In genomic region chr1:204517382-204517781, GRCh38 we compare ENCODE assay signal across 8 cellular contexts. TPM values are rescaled to one million over a fixed set of nuclear protein-coding genes. Genes with fewer than 3 reads are reported as not detected.
DNase-seq lines count a peak whose midpoint lies in the region; ATAC-seq and TF ChIP-seq lines count a peak whose summit lies in the region.
"Not testable (repeated sequence)": the region's sequence is repeated elsewhere in the genome, so short reads cannot be mapped to it uniquely, and the experiment has no call there.

No MANE protein-coding gene starts in this region.

- H3K79me2 ChIP-seq in OCI-LY3 (ENCODE audit: low read length), result peaks cover 62% of the 10 kb centered on the region

- H4K20me1 ChIP-seq in OCI-LY3 (ENCODE audit: insufficient read depth, low read length), result peaks cover 19% of the 10 kb centered on the region; the same call in 1 of the 2 replicates

- DNase-seq in A673 (ENCODE audit: low spot score); GM12865 (ENCODE audit: low read depth); endodermal cell: not testable (repeated sequence)
- DNase-seq in activated T-cell treated with anti-CD3 and anti-CD28 coated beads, Interleukin-2, amount 50 U/mL, for 72 hours, result peak; percentile 25 to 28
- peak; percentile 32 to 36 for DNase-seq in stimulated activated CD4-positive, alpha-beta T cell treated with anti-CD3 and anti-CD28 coated beads, Interleukin-2, amount 100 ng/mL, for 24 hours

- peak overlapping the region; percentile 96; the same call in 1 of the 2 replicates for H3K9ac ChIP-seq in OCI-LY3 (ENCODE audit: low read length)
- H3K9ac ChIP-seq in endodermal cell (ENCODE audit: extremely low read depth, low read length, poor library complexity, severe bottlenecking); iPS-15b (ENCODE audit: low read depth, low read length): not testable (repeated sequence)

- peak overlapping the region; percentile 92 for H3K4me2 ChIP-seq in OCI-LY3 (ENCODE audit: low read length)

- CTCF ChIA-PET in A673 (lab: Charles Lee), result not testable (repeated sequence)

- H3K4me1 Mint-ChIP-seq in activated T-cell treated with anti-CD3 and anti-CD28 coated beads, Interleukin-2, amount 50 U/mL, for 72 hours (ENCODE audit: low read depth), result peaks cover 10% of the 10 kb centered on the region
- not testable (repeated sequence) for H3K4me1 Mint-ChIP-seq in endodermal cell

- peaks cover 12 to 31% of the 10 kb centered on the region in 2 donors for H3K36me3 Mint-ChIP-seq in activated T-cell treated with anti-CD3 and anti-CD28 coated beads, Interleukin-2, amount 50 U/mL, for 72 hours (ENCODE audit: insufficient read depth in 2 of 2)
- H3K36me3 Mint-ChIP-seq in endodermal cell (ENCODE audit: low read depth), result peaks cover 34% of the 10 kb centered on the region

- not testable (repeated sequence) for ATAC-seq in activated T-cell treated with anti-CD3 and anti-CD28 coated beads, Interleukin-2, amount 50 U/mL, for 72 hours (replicated peaks in 1 of 2)

- not testable (repeated sequence) for H3K9me3 Mint-ChIP-seq in activated T-cell treated with anti-CD3 and anti-CD28 coated beads, Interleukin-2, amount 50 U/mL, for 72 hours; endodermal cell

- 91 to 94% methylated on average over 17 to 19 of the region's 19 CpGs for WGBS in endodermal cell (ENCODE audit: insufficient coverage in 1 of 2, insufficient read length in 1 of 2), 2 experiments

- H3K4me1 ChIP-seq in A673 (ENCODE audit: insufficient read depth, low read length, poor library complexity, severe bottlenecking); endodermal cell (ENCODE audit: control insufficient read depth, insufficient read depth, low read length); iPS-15b (ENCODE audit: control insufficient read depth, insufficient read depth, low read length): not testable (repeated sequence)
- H3K4me1 ChIP-seq in OCI-LY3 (ENCODE audit: low read length), result peaks cover 69% of the 10 kb centered on the region
- H3K4me1 ChIP-seq in neuron (ENCODE audit: insufficient read depth, low read length), result peaks cover 12% of the 10 kb centered on the region

- H3K4me3 Mint-ChIP-seq in activated T-cell treated with anti-CD3 and anti-CD28 coated beads, Interleukin-2, amount 50 U/mL, for 72 hours; endodermal cell: not testable (repeated sequence)

- not testable (repeated sequence) for H3K27me3 ChIP-seq in A673 (replicated peaks; ENCODE audit: insufficient read depth, low read depth, low read length, poor library complexity); OCI-LY3 (ENCODE audit: low read depth, low read length); endodermal cell (ENCODE audit: control insufficient read depth, insufficient read depth, low read length, poor library complexity, severe bottlenecking); iPS-15b (ENCODE audit: control insufficient read depth, insufficient read depth, low read length); neuron (ENCODE audit: insufficient read depth, low read length)

- peak overlapping the region; percentile 60 for H3K4me3 ChIP-seq in A673 (ENCODE audit: low read depth, low read length, poor library complexity, severe bottlenecking)
- H3K4me3 ChIP-seq in GM12865 (ENCODE audit: low read depth, low read length), result peak overlapping the region; percentile 76
- peak overlapping the region; percentile 87 for H3K4me3 ChIP-seq in OCI-LY3 (ENCODE audit: low read length)
- H3K4me3 ChIP-seq in endodermal cell (ENCODE audit: low read length), result peak overlapping the region; percentile 94
- H3K4me3 ChIP-seq in iPS-15b (ENCODE audit: low read depth, low read length), result peak overlapping the region; percentile 87
- peak overlapping the region; percentile 72 for H3K4me3 ChIP-seq in neuron (ENCODE audit: low read length)

- intact Hi-C loops in A673 (cut with micrococcal nuclease; ENCODE audit: unreplicated experiment), result not testable (repeated sequence)

- not testable (repeated sequence) for H3K9me3 ChIP-seq in A673 (ENCODE audit: low read depth, low read length, poor library complexity, severe bottlenecking); OCI-LY3 (ENCODE audit: insufficient read depth, low read length); endodermal cell (ENCODE audit: control insufficient read depth, low read length); iPS-15b (ENCODE audit: control insufficient read depth, insufficient read depth, low read length); neuron (ENCODE audit: low read length)

- not testable (repeated sequence) for BruUV-seq in A673 (replicated peaks; lab: Mats Ljungman, UMichigan)

- H3K27ac ChIP-seq in A673 (ENCODE audit: low read depth, low read length, poor library complexity, severe bottlenecking); endodermal cell (ENCODE audit: low read depth, low read length): not testable (repeated sequence)
- H3K27ac ChIP-seq in OCI-LY3 (ENCODE audit: low read length), result peak overlapping the region; percentile 88

- H2AFZ ChIP-seq in OCI-LY3 (ENCODE audit: low read depth, low read length); neuron (ENCODE audit: low read depth, low read length): not testable (repeated sequence)

- not testable (repeated sequence) for TF ChIP-seq CTCF in A673 (conservative IDR thresholded peaks at IDR 0.05; ENCODE audit: low read depth, low read length); GM12865 (IDR thresholded peaks at IDR 0.05; ENCODE audit: insufficient read depth, low read depth, low read length, missing control alignments); OCI-LY3 (IDR thresholded peaks at IDR 0.05; ENCODE audit: low read depth, low read length); endodermal cell (conservative IDR thresholded peaks at IDR 0.05)

- POLR2A ChIA-PET in A673 (lab: Charles Lee; ENCODE audit: low non-redundant PET), result not testable (repeated sequence)

- H3K36me3 ChIP-seq in A673 (ENCODE audit: insufficient read depth, low read length, poor library complexity, severe bottlenecking) (peaks cover 13% of the 10 kb centered on the region), OCI-LY3 (replicated peaks; ENCODE audit: low read depth, low read length) (peaks cover 48% of the 10 kb centered on the region), endodermal cell (ENCODE audit: control insufficient read depth, insufficient read depth, low read length) (peaks cover 25% of the 10 kb centered on the region), neuron (ENCODE audit: insufficient read depth, low read length) (peaks cover 20% of the 10 kb centered on the region)
- not testable (repeated sequence) for H3K36me3 ChIP-seq in iPS-15b (ENCODE audit: control insufficient read depth, insufficient read depth, low read length)

- not testable (repeated sequence) for H3K27me3 Mint-ChIP-seq in activated T-cell treated with anti-CD3 and anti-CD28 coated beads, Interleukin-2, amount 50 U/mL, for 72 hours (ENCODE audit: low read depth); endodermal cell (ENCODE audit: insufficient read depth)

- H3K27ac Mint-ChIP-seq in activated T-cell treated with anti-CD3 and anti-CD28 coated beads, Interleukin-2, amount 50 U/mL, for 72 hours, result peak overlapping the region; percentile 56
- H3K27ac Mint-ChIP-seq in endodermal cell, result not testable (repeated sequence)

RNA-seq across cellular contexts. Expression of gene MDM4, which starts 1.2 kb away (rescaled TPM):
- total RNA-seq in A673 (2021), result 71.3 and 86.1 TPM in 2 replicates
- total RNA-seq in activated T-cell treated with anti-CD3 and anti-CD28 coated beads, Interleukin-2, amount 50 U/mL, for 72 hours, result 100 to 1,000 TPM; 147 to 153 TPM
- 100 to 1,000 TPM in 1 of 2 donors, 10 to 100 TPM in 1; 65.5 to 161 TPM for total RNA-seq in endodermal cell
- 21.0 TPM for polyA plus RNA-seq in endodermal cell (2013, experiment 1 of 2)
- 23.6 TPM for polyA plus RNA-seq in endodermal cell (2013, experiment 2 of 2)

RNA-seq across cellular contexts. Expression of gene PIK3C2B, which starts 22.8 kb away (rescaled TPM):
- total RNA-seq in A673 (2021) (18.0 and 25.5 TPM in 2 replicates), endodermal cell (10 to 100 TPM; 21.3 to 23.9 TPM)
- total RNA-seq in activated T-cell treated with anti-CD3 and anti-CD28 coated beads, Interleukin-2, amount 50 U/mL, for 72 hours, result 10 to 100 TPM; 43.1 to 54.5 TPM
- polyA plus RNA-seq in endodermal cell (2013, experiment 1 of 2), result 34.1 TPM
- 30.8 TPM for polyA plus RNA-seq in endodermal cell (2013, experiment 2 of 2)
